1 cellular context compared by ENCODE assay signal in genomic region chr20:58378704-58379103, GRCh38.
TF ChIP-seq lines count a peak whose summit lies in the region.

No MANE protein-coding gene starts in this region.

TF ChIP-seq in GM23338, 12 proteins besides CTCF, POLR2A, EP300 and RAD21 (continued from another document):
- TF ChIP-seq ZNF462 (CRISPR knock-in tag; IDR thresholded peaks at IDR 0.05) (no peak), EZH2 (IDR thresholded peaks at IDR 0.05; ENCODE audit: low read depth, unreplicated experiment) (no peak)
